19 cellular contexts compared by ENCODE assay signal in genomic region chr17:19996502-19996901, GRCh38. TPM values are rescaled to one million over a fixed set of nuclear protein-coding genes. Genes with fewer than 3 reads are reported as not detected.
DNase-seq lines count a peak whose midpoint lies in the region; ATAC-seq and TF ChIP-seq lines count a peak whose summit lies in the region.
"Had no signal": no experiment of that assay in that cellular context is flagged by ENCODE, and none has a peak within 500 bp of the region (broad histone marks: within the 10 kb centered on the region; RNA-seq: fewer than 3 reads in every experiment).

No MANE protein-coding gene starts in this region.

- peaks cover 0 to 2% (median 0%) of the 10 kb centered on the region in 3 experiments for H3K27me3 ChIP-seq in neuronal stem cell (ENCODE audit: control insufficient read depth in 3 of 3, insufficient read depth in 3 of 3, low read depth in 1 of 3, low read length in 3 of 3)
- H3K27me3 ChIP-seq: cardiac muscle cell, hepatocyte, neutrophil, upper lobe of right lung had no signal

- no peak overlapping the region for H3K4me2 ChIP-seq in neuronal stem cell (ENCODE audit: insufficient read depth, low read length, poor library complexity, severe bottlenecking)
- H3K4me2 ChIP-seq: hepatocyte had no signal

- no peak overlapping the region for H2BK120ac ChIP-seq in neuronal stem cell (ENCODE audit: low read depth, low read length)

- no peak overlapping the region for H3K14ac ChIP-seq in neuronal stem cell (ENCODE audit: low read length)

- H3K4ac ChIP-seq in neuronal stem cell (ENCODE audit: low read length) = no peak overlapping the region

- H3K27ac ChIP-seq in neuronal stem cell (replicated peaks; ENCODE audit: low read length) = no peak overlapping the region
- H3K27ac ChIP-seq: cardiac muscle cell, GM23248, hepatocyte, neutrophil, upper lobe of right lung had no signal

- no peak overlapping the region for H3K18ac ChIP-seq in neuronal stem cell (ENCODE audit: low read length)

- no peaks in the 10 kb centered on the region for H3K9me3 Mint-ChIP-seq in WTC11
- H3K9me3 Mint-ChIP-seq: activated CD4-positive, alpha-beta memory T cell treated with anti-CD3 and anti-CD28 coated beads, Interleukin-2, amount 10 ng/mL, durations not matched to agents 7 days and 5 days; activated T-helper 17 cell treated with anti-CD3 and anti-CD28 coated beads, Interleukin-2, amount 50 U/mL, for 72 hours; stimulated activated naive CD8-positive, alpha-beta T cell treated with anti-CD3 and anti-CD28 coated beads, Interleukin-15, amount 100 ng/mL, for 72 hours had no signal

- H4K91ac ChIP-seq in neuronal stem cell (ENCODE audit: low read depth, low read length, poor library complexity) = no peak overlapping the region

- H3K4me1 Mint-ChIP-seq in WTC11 = no peaks in the 10 kb centered on the region; the same call in 1 of the 2 replicates
- H3K4me1 Mint-ChIP-seq: activated T-helper 17 cell treated with anti-CD3 and anti-CD28 coated beads, Interleukin-2, amount 50 U/mL, for 72 hours had no signal

- no peak overlapping the region for H3K27ac Mint-ChIP-seq in WTC11
- H3K27ac Mint-ChIP-seq: activated CD4-positive, alpha-beta memory T cell treated with anti-CD3 and anti-CD28 coated beads, Interleukin-2, amount 10 ng/mL, durations not matched to agents 7 days and 5 days; activated T-helper 17 cell treated with anti-CD3 and anti-CD28 coated beads, Interleukin-2, amount 50 U/mL, for 72 hours; stimulated activated naive CD8-positive, alpha-beta T cell treated with anti-CD3 and anti-CD28 coated beads, Interleukin-15, amount 100 ng/mL, for 72 hours had no signal

- WGBS in neuronal stem cell (ENCODE audit: extremely low coverage in 2 of 2, insufficient read length in 2 of 2, insufficient replicate concordance in 1 of 2), 2 donors = no CpG with 5 or more reads among the region's 5 CpGs

- no peaks in the 10 kb centered on the region for H3K9me3 ChIP-seq in neuronal stem cell (replicated peaks in 1 of 2; ENCODE audit: control insufficient read depth in 2 of 2, insufficient read depth in 1 of 2, low read depth in 1 of 2, low read length in 2 of 2)
- H3K9me3 ChIP-seq: neutrophil, upper lobe of right lung had no signal

- no peak overlapping the region for H4K8ac ChIP-seq in neuronal stem cell (ENCODE audit: low read depth, low read length)

- ATAC-seq in WTC11 (peak; percentile 16; the same call in 1 of the 2 replicates), Right ventricle myocardium inferior (no peak), GM21786 (IDR thresholded peaks at IDR 0.05; ENCODE audit: unreplicated experiment) (no peak)
- ATAC-seq: activated T-helper 17 cell treated with anti-CD3 and anti-CD28 coated beads, Interleukin-2, amount 50 U/mL, for 72 hours; stimulated activated naive CD8-positive, alpha-beta T cell treated with anti-CD3 and anti-CD28 coated beads, Interleukin-15, amount 100 ng/mL, for 72 hours; upper lobe of right lung had no signal

- intact Hi-C loops in Right ventricle myocardium inferior (cut with DNase I) = loop anchor here (10.0 kb wide), 1 partner anchor 228 kb away; no protein-coding TSS in a partner anchor

- no peaks in the 10 kb centered on the region for H3K36me3 Mint-ChIP-seq in WTC11

- POLR2A ChIA-PET in WTC11 (lab: Charles Lee) = no interaction called here

- H3K4me1 ChIP-seq in neuronal stem cell (ENCODE audit: control insufficient read depth in 2 of 2, insufficient read depth in 1 of 2, low read depth in 1 of 2, low read length in 2 of 2) = peaks cover 3% of the 10 kb centered on the region in 2 donors

- no peak overlapping the region for H2BK15ac ChIP-seq in neuronal stem cell (ENCODE audit: low read length)

- no peak overlapping the region for H3K9ac ChIP-seq in neuronal stem cell (ENCODE audit: low read depth, low read length, poor library complexity)
- H3K9ac ChIP-seq: GM23248 had no signal

- H2AFZ ChIP-seq in neuronal stem cell (ENCODE audit: low read length) = peak overlapping the region; percentile 35
- H2AFZ ChIP-seq: GM23248, hepatocyte had no signal

- H3K36me3 ChIP-seq in neuronal stem cell (replicated peaks in 1 of 2; ENCODE audit: control insufficient read depth in 2 of 2, insufficient read depth in 2 of 2, low read length in 2 of 2) = no peaks in the 10 kb centered on the region
- H3K36me3 ChIP-seq: cardiac muscle cell, neutrophil, upper lobe of right lung had no signal

- DNase-seq in SIG-M5 treated with dmso at 0.1 percent for 504 hours (lab: John Stamatoyannopoulos, UW; ENCODE audit: unreplicated experiment) (peak; percentile 38), SIG-M5 (lab: John Stamatoyannopoulos, UW) (no peak), NCI-H226 (peak; percentile 43), WTC11 (ENCODE audit: low spot score) (peak; percentile 32), neuronal stem cell (ENCODE audit: low spot score) (no peak), kidney glomerular epithelial cell (lab: John Stamatoyannopoulos, UW) (no peak), Right ventricle myocardium inferior (ENCODE audit: missing footprints) (no peak)
- DNase-seq: activated CD4-positive, alpha-beta memory T cell treated with anti-CD3 and anti-CD28 coated beads, Interleukin-2, amount 10 ng/mL, durations not matched to agents 7 days and 5 days; GM23248; midbrain; NCI-H2029; stimulated activated naive CD8-positive, alpha-beta T cell treated with anti-CD3 and anti-CD28 coated beads, Interleukin-15, amount 100 ng/mL, for 72 hours; upper lobe of right lung had no signal

- no peak overlapping the region for H3K4me3 Mint-ChIP-seq in WTC11
- H3K4me3 Mint-ChIP-seq: activated CD4-positive, alpha-beta memory T cell treated with anti-CD3 and anti-CD28 coated beads, Interleukin-2, amount 10 ng/mL, durations not matched to agents 7 days and 5 days; activated T-helper 17 cell treated with anti-CD3 and anti-CD28 coated beads, Interleukin-2, amount 50 U/mL, for 72 hours; stimulated activated naive CD8-positive, alpha-beta T cell treated with anti-CD3 and anti-CD28 coated beads, Interleukin-15, amount 100 ng/mL, for 72 hours had no signal

- no peaks in the 10 kb centered on the region for H3K79me1 ChIP-seq in neuronal stem cell (ENCODE audit: low read depth, low read length)

- H2BK12ac ChIP-seq in neuronal stem cell (ENCODE audit: low read length) = no peak overlapping the region

- no peak overlapping the region for H3K23ac ChIP-seq in neuronal stem cell (ENCODE audit: low read depth, low read length, poor library complexity)

- H3K4me3 ChIP-seq in neuronal stem cell (ENCODE audit: low read length in 2 of 2) = no peak overlapping the region
- H3K4me3 ChIP-seq: cardiac muscle cell, GM23248, hepatocyte, upper lobe of right lung had no signal

- no peak overlapping the region for H2AK5ac ChIP-seq in neuronal stem cell (ENCODE audit: low read depth, low read length)

- TF ChIP-seq CTCF in WTC11 (IDR thresholded peaks at IDR 0.05) = no peak

- H3K27me3 Mint-ChIP-seq in WTC11 (ENCODE audit: low read depth) = no peaks in the 10 kb centered on the region; the same call in 1 of the 2 replicates

- H2BK5ac ChIP-seq in neuronal stem cell (ENCODE audit: low read length) = no peak overlapping the region

- CTCF ChIA-PET in WTC11 (lab: Charles Lee) = interaction anchor here (0.5 to 1.8 kb wide), 4 partner anchors 12 to 268 kb away, joined by 3 to 8 read pairs (median 4); partner anchors contain the start of gene SPECC1

TF ChIP-seq in WTC11, 78 proteins besides CTCF, POLR2A, EP300 and RAD21 (continues in another document):
- TF ChIP-seq ELF4 (CRISPR knock-in tag; IDR thresholded peaks at IDR 0.05; ENCODE audit: low read depth) = no peak
- TF ChIP-seq PREB (CRISPR knock-in tag; IDR thresholded peaks at IDR 0.05; ENCODE audit: borderline replicate concordance) = no peak
- TF ChIP-seq USF2 (CRISPR knock-in tag; IDR thresholded peaks at IDR 0.05) = no peak
- TF ChIP-seq TCF7 (CRISPR knock-in tag; IDR thresholded peaks at IDR 0.05; ENCODE audit: low read depth) = no peak

RNA-seq across cellular contexts. Expression of gene SPECC1, which starts 12.7 kb away (rescaled TPM):
- total RNA-seq in WTC11 (2021) (91.9 to 103 TPM (median 93.4 TPM) in 3 replicates), Right ventricle myocardium inferior (10.5 TPM)
- polyA plus RNA-seq in neuronal stem cell (2013, experiment 1 of 2) = 39.4 TPM
- polyA plus RNA-seq in neuronal stem cell (2013, experiment 2 of 2) = 40.3 TPM
- total RNA-seq: G401 had no signal

RNA-seq across cellular contexts. Expression of gene AKAP10, which starts 18.9 kb away (rescaled TPM):
- total RNA-seq in WTC11 (2021) (29.9 to 33.6 TPM (median 33.2 TPM) in 3 replicates), Right ventricle myocardium inferior (16.4 TPM)
- polyA plus RNA-seq in neuronal stem cell (2013, experiment 1 of 2) = 16.7 TPM
- polyA plus RNA-seq in neuronal stem cell (2013, experiment 2 of 2) = 16.2 TPM

Comparison
In these comparisons a context has a peak if more than half of its experiments do, and no peak if none do; other contexts are left out.
1. DNase-seq: peak in SIG-M5 treated with dmso at 0.1 percent for 504 hours (single experiment), NCI-H226 (single experiment) and WTC11 (single experiment); none in SIG-M5 (single experiment), neuronal stem cell (single experiment), kidney glomerular epithelial cell (single experiment) and Right ventricle myocardium inferior (single experiment).